ENCODE assay signal across 1 cellular context in the genomic region with DNA sequence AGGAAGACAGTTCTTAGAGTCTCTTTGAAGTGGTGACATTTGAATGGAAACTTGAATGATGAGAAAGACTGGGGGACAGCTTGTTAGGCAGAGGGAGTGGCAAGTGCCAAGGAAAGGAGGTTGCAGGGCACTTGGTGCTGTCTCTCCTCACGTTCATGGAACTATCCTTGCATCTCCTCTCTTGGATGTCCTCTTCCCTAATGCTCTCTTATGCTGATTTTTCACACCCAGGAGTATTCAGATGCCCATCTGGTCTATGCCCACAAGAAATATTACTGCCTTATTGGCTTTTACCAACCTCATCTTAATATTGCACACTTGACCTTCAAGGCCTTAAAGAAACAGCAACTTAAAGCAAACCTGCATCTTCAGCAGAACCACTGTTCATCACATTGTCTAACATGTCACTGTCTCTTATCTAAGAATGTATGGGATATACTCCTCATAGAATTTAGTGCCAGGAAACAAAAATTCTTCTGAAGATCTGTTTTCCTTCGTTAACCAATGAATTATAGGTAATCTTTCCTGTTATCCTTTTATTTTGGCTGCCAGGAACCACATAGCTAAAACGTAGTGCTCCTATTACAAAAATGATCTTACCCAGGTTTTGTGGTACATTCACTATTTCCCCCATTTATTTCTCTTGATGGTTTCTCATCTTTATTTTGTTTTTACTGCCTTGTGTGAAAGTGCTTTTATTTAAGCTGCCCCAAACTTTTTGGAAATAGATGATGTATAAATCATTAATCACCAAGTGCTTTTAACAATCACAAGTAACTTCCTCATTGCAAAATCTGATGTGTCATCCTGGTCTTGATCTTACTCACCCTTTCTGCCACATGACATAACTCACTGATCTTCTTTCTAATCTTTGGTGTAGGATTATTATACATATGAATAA.
TF ChIP-seq lines count a peak whose summit lies in the region.

No MANE protein-coding gene starts in this region.

TF ChIP-seq in IMR-90, 13 proteins besides CTCF, POLR2A, EP300 and RAD21 (continued from another document):
- TF ChIP-seq, protein P1, sequence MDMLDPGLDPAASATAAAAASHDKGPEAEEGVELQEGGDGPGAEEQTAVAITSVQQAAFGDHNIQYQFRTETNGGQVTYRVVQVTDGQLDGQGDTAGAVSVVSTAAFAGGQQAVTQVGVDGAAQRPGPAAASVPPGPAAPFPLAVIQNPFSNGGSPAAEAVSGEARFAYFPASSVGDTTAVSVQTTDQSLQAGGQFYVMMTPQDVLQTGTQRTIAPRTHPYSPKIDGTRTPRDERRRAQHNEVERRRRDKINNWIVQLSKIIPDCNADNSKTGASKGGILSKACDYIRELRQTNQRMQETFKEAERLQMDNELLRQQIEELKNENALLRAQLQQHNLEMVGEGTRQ (IDR thresholded peaks at IDR 0.05; ENCODE audit: low read depth, low read length), result no peak
